Comparison of ENCODE assay signal across 2 cellular contexts in the genomic region with DNA sequence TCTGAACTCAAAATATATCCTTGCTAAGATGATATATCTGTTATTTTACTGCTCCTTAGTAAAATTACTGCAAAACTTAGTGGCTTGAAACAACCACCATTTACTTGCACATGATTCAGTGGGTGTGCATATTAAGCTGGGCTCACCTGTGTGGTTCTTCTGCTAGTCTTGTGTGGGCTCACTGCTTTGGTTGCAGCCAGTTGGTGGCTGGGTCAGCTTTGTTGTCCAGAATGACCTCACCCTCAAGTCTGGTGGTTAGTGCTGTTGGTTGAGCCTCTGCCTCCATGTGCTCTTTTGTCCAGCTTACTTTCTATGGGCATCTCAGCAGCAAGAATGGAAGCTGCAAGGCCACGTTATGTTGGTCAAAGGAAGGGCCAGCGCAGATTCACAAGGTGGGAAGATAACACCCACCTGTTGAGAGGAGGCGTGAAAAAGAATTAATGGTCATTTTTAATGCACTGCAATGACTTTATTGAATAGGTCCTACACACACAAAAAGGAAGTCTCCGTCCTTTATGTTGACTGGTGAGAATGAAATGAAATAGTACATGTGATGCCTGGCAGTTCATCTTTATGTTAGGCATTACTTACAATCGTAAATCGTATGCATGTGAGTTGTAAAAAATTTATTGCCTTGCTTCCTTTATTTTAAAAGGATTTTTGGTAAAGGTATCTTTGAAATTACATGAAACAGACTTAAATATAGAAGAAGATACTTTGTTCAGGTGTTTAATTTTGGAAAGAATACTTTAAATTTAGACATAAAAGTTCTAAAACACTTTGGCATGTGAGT.
TF ChIP-seq lines count a peak whose summit lies in the region.

No MANE protein-coding gene starts in this region.

TF ChIP-seq in HEK293, 187 proteins besides CTCF, POLR2A, EP300 and RAD21 (continued from another document and continues in another):
- TF ChIP-seq, protein P1, sequence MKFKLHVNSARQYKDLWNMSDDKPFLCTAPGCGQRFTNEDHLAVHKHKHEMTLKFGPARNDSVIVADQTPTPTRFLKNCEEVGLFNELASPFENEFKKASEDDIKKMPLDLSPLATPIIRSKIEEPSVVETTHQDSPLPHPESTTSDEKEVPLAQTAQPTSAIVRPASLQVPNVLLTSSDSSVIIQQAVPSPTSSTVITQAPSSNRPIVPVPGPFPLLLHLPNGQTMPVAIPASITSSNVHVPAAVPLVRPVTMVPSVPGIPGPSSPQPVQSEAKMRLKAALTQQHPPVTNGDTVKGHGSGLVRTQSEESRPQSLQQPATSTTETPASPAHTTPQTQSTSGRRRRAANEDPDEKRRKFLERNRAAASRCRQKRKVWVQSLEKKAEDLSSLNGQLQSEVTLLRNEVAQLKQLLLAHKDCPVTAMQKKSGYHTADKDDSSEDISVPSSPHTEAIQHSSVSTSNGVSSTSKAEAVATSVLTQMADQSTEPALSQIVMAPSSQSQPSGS (tag by site-specific recombination; IDR thresholded peaks at IDR 0.05; ENCODE audit: low read depth): 0 out of 2 replicates have a peak, but pooled peaks have one; percentile 23
- TF ChIP-seq REPIN1 (tag by site-specific recombination; IDR thresholded peaks at IDR 0.05; ENCODE audit: low read depth): no peak
- peak; percentile 25; the same call in 1 of the 2 replicates for TF ChIP-seq ZNF561 (tag by site-specific recombination; IDR thresholded peaks at IDR 0.05; ENCODE audit: borderline replicate concordance)
- TF ChIP-seq ZNF48 (tag by site-specific recombination; IDR thresholded peaks at IDR 0.05): no peak
- no peak for TF ChIP-seq ZNF768 (tag by site-specific recombination; IDR thresholded peaks at IDR 0.05)
- no peak for TF ChIP-seq ZNF174 (tag by site-specific recombination; IDR thresholded peaks at IDR 0.05)
- TF ChIP-seq, protein P2, sequence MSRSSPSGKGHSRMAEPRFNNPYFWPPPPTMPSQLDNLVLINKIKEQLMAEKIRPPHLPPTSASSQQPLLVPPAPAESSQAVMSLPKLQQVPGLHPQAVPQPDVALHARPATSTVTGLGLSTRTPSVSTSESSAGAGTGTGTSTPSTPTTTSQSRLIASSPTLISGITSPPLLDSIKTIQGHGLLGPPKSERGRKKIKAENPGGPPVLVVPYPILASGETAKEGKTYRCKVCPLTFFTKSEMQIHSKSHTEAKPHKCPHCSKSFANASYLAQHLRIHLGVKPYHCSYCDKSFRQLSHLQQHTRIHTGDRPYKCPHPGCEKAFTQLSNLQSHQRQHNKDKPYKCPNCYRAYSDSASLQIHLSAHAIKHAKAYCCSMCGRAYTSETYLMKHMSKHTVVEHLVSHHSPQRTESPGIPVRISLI (tag by site-specific recombination; IDR thresholded peaks at IDR 0.05): no peak
- TF ChIP-seq, protein P3, sequence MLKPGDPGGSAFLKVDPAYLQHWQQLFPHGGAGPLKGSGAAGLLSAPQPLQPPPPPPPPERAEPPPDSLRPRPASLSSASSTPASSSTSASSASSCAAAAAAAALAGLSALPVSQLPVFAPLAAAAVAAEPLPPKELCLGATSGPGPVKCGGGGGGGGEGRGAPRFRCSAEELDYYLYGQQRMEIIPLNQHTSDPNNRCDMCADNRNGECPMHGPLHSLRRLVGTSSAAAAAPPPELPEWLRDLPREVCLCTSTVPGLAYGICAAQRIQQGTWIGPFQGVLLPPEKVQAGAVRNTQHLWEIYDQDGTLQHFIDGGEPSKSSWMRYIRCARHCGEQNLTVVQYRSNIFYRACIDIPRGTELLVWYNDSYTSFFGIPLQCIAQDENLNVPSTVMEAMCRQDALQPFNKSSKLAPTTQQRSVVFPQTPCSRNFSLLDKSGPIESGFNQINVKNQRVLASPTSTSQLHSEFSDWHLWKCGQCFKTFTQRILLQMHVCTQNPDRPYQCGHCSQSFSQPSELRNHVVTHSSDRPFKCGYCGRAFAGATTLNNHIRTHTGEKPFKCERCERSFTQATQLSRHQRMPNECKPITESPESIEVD (tag by site-specific recombination; IDR thresholded peaks at IDR 0.05): peak; percentile 68
- peak; percentile 88 for TF ChIP-seq SCRT1 (tag by site-specific recombination; IDR thresholded peaks at IDR 0.05; ENCODE audit: borderline replicate concordance)
- peak; percentile 81 for TF ChIP-seq ZNF600 (tag by site-specific recombination; IDR thresholded peaks at IDR 0.05)
- TF ChIP-seq, protein P4, sequence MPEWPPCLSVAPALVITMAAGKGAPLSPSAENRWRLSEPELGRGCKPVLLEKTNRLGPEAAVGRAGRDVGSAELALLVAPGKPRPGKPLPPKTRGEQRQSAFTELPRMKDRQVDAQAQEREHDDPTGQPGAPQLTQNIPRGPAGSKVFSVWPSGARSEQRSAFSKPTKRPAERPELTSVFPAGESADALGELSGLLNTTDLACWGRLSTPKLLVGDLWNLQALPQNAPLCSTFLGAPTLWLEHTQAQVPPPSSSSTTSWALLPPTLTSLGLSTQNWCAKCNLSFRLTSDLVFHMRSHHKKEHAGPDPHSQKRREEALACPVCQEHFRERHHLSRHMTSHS (tag by site-specific recombination; IDR thresholded peaks at IDR 0.05): no peak
- TF ChIP-seq ZNF747 (tag by site-specific recombination; IDR thresholded peaks at IDR 0.05): no peak
- TF ChIP-seq ZNF426 (tag by site-specific recombination; IDR thresholded peaks at IDR 0.05): no peak
- no peak for TF ChIP-seq PRDM1 (tag by site-specific recombination; IDR thresholded peaks at IDR 0.05)
- TF ChIP-seq, protein P5, sequence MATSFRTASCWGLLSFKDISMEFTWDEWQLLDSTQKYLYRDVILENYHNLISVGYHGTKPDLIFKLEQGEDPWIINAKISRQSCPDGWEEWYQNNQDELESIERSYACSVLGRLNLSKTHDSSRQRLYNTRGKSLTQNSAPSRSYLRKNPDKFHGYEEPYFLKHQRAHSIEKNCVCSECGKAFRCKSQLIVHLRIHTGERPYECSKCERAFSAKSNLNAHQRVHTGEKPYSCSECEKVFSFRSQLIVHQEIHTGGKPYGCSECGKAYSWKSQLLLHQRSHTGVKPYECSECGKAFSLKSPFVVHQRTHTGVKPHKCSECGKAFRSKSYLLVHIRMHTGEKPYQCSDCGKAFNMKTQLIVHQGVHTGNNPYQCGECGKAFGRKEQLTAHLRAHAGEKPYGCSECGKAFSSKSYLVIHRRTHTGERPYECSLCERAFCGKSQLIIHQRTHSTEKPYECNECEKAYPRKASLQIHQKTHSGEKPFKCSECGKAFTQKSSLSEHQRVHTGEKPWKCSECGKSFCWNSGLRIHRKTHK (tag by site-specific recombination; IDR thresholded peaks at IDR 0.05): no peak

TF ChIP-seq in GM12878, 131 proteins besides CTCF, POLR2A, EP300 and RAD21 (continued from another document):
- TF ChIP-seq, protein P6, sequence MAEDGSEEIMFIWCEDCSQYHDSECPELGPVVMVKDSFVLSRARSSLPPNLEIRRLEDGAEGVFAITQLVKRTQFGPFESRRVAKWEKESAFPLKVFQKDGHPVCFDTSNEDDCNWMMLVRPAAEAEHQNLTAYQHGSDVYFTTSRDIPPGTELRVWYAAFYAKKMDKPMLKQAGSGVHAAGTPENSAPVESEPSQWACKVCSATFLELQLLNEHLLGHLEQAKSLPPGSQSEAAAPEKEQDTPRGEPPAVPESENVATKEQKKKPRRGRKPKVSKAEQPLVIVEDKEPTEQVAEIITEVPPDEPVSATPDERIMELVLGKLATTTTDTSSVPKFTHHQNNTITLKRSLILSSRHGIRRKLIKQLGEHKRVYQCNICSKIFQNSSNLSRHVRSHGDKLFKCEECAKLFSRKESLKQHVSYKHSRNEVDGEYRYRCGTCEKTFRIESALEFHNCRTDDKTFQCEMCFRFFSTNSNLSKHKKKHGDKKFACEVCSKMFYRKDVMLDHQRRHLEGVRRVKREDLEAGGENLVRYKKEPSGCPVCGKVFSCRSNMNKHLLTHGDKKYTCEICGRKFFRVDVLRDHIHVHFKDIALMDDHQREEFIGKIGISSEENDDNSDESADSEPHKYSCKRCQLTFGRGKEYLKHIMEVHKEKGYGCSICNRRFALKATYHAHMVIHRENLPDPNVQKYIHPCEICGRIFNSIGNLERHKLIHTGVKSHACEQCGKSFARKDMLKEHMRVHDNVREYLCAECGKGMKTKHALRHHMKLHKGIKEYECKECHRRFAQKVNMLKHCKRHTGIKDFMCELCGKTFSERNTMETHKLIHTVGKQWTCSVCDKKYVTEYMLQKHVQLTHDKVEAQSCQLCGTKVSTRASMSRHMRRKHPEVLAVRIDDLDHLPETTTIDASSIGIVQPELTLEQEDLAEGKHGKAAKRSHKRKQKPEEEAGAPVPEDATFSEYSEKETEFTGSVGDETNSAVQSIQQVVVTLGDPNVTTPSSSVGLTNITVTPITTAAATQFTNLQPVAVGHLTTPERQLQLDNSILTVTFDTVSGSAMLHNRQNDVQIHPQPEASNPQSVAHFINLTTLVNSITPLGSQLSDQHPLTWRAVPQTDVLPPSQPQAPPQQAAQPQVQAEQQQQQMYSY (CRISPR knock-in tag; IDR thresholded peaks at IDR 0.05): no peak
- TF ChIP-seq, protein P7, sequence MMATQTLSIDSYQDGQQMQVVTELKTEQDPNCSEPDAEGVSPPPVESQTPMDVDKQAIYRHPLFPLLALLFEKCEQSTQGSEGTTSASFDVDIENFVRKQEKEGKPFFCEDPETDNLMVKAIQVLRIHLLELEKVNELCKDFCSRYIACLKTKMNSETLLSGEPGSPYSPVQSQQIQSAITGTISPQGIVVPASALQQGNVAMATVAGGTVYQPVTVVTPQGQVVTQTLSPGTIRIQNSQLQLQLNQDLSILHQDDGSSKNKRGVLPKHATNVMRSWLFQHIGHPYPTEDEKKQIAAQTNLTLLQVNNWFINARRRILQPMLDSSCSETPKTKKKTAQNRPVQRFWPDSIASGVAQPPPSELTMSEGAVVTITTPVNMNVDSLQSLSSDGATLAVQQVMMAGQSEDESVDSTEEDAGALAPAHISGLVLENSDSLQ (IDR thresholded peaks at IDR 0.05): no peak
- TF ChIP-seq SMAD1 (IDR thresholded peaks at IDR 0.05; ENCODE audit: low read depth, partially characterized antibody): no peak
- no peak for TF ChIP-seq FOXK2 (IDR thresholded peaks at IDR 0.05)
- no peak for TF ChIP-seq MEF2A (IDR thresholded peaks at IDR 0.05; ENCODE audit: insufficient read depth, low read depth, low read length)
- TF ChIP-seq, protein P8, sequence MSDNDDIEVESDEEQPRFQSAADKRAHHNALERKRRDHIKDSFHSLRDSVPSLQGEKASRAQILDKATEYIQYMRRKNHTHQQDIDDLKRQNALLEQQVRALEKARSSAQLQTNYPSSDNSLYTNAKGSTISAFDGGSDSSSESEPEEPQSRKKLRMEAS (IDR thresholded peaks at IDR 0.05; ENCODE audit: low read depth, low read length): no peak
- TF ChIP-seq NR2F1 (conservative IDR thresholded peaks at IDR 0.05): no peak
- TF ChIP-seq, protein P9, sequence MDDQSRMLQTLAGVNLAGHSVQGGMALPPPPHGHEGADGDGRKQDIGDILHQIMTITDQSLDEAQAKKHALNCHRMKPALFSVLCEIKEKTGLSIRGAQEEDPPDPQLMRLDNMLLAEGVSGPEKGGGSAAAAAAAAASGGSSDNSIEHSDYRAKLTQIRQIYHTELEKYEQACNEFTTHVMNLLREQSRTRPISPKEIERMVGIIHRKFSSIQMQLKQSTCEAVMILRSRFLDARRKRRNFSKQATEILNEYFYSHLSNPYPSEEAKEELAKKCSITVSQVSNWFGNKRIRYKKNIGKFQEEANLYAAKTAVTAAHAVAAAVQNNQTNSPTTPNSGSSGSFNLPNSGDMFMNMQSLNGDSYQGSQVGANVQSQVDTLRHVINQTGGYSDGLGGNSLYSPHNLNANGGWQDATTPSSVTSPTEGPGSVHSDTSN (IDR thresholded peaks at IDR 0.05; ENCODE audit: insufficient replicate concordance, low read depth, low read length): no peak
- TF ChIP-seq SIX5 (IDR thresholded peaks at IDR 0.05; ENCODE audit: low read depth, low read length, severe bottlenecking): no peak
- TF ChIP-seq NR2C1 (IDR thresholded peaks at IDR 0.05): no peak
- TF ChIP-seq JUNB (IDR thresholded peaks at IDR 0.05): no peak
- no peak for TF ChIP-seq TAF1 (IDR thresholded peaks at IDR 0.05; ENCODE audit: borderline replicate concordance, low read depth, low read length)
